In the genomic region with DNA sequence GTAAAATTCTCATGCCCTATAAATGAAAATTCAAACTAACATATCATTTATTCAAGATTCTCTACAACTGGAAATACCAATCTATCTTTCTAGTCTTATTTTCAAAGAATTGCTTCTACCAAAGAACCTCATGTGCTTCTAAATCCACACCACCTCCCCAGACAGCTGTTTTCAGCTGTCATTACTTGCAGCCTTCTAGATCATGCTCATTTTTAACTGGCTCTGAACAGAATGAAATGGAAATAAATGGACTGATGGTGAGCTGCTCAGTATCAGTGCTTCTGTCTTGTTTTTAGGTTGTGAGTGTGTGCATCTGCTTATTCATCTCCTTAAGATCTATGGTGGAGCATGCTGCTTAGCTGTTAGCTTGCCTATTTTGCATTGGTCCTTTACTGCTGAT, we compare ENCODE assay signal across 25 cellular contexts. TPM values are rescaled to one million over a fixed set of nuclear protein-coding genes. Genes with fewer than 3 reads are reported as not detected.
DNase-seq lines count a peak whose midpoint lies in the region; ATAC-seq, FAIRE-seq and TF ChIP-seq lines count a peak whose summit lies in the region.
"Had no signal": no experiment of that assay in that cellular context is flagged by ENCODE, and none has a peak within 500 bp of the region (broad histone marks: within the 10 kb centered on the region; RNA-seq: fewer than 3 reads in every experiment).

No MANE protein-coding gene starts in this region.

- no peaks in the 10 kb centered on the region for H3K27me3 Mint-ChIP-seq in MCF 10A (ENCODE audit: insufficient read depth, unreplicated experiment)
- H3K27me3 Mint-ChIP-seq in CD4-positive, alpha-beta T cell = no peaks in the 10 kb centered on the region
- H3K27me3 Mint-ChIP-seq: CD4-positive, CD25-positive, alpha-beta regulatory T cell had no signal

- SMC1A ChIA-PET in GM12878 (lab: Charles Lee; ENCODE audit: uncharacterized antibody, unreplicated experiment) = interaction anchor here (0.7 to 1.3 kb wide), 4 partner anchors 9 to 39 kb away, joined by 3 to 4 read pairs (median 3); no protein-coding TSS in a partner anchor

- H3K4me3 Mint-ChIP-seq in MCF 10A (ENCODE audit: unreplicated experiment) = no peak overlapping the region
- no peak overlapping the region for H3K4me3 Mint-ChIP-seq in CD4-positive, alpha-beta T cell

- H3K27ac Mint-ChIP-seq in MCF 10A (ENCODE audit: low read depth, unreplicated experiment) = no peak overlapping the region
- peak overlapping the region; percentile 32 for H3K27ac Mint-ChIP-seq in CD4-positive, alpha-beta T cell

- no peak overlapping the region for H3K4me2 ChIP-seq in HCT116 (ENCODE audit: low read length)
- H3K4me2 ChIP-seq in GM12878 (ENCODE audit: control insufficient read depth, insufficient read depth) = no peak overlapping the region
- H3K4me2 ChIP-seq: BLaER1 had no signal

- RAD21 ChIA-PET in HCT116 (lab: Charles Lee; ENCODE audit: low non-redundant PET in 1 of 2, low total read pairs in 2 of 2, uncharacterized antibody in 2 of 2, unreplicated experiment in 2 of 2) = no interaction called here
- RAD21 ChIA-PET in GM12878 (lab: Charles Lee; ENCODE audit: unreplicated experiment) = no interaction called here

- H3K4me1 Mint-ChIP-seq in MCF 10A (ENCODE audit: insufficient read depth, unreplicated experiment) = no peaks in the 10 kb centered on the region
- H3K4me1 Mint-ChIP-seq in CD4-positive, alpha-beta T cell (ENCODE audit: low read depth) = peaks cover 38% of the 10 kb centered on the region

- no peaks in the 10 kb centered on the region for H3K27me3 ChIP-seq in breast epithelium
- no peaks in the 10 kb centered on the region for H3K27me3 ChIP-seq in CD4-positive, alpha-beta T cell (ENCODE audit: control insufficient read depth, insufficient read depth, low read length)
- H3K27me3 ChIP-seq in HCT116 (ENCODE audit: insufficient read depth, low read length) = no peaks in the 10 kb centered on the region
- no peaks in the 10 kb centered on the region for H3K27me3 ChIP-seq in GM12878 (replicated peaks in 1 of 2; ENCODE audit: control insufficient read depth in 2 of 2, insufficient read depth in 2 of 2, low read length in 1 of 2)
- H3K27me3 ChIP-seq: BLaER1, SJSA1 had no signal

- H3K9ac ChIP-seq in HCT116 (ENCODE audit: low read length) (no peak overlapping the region), GM12878 (ENCODE audit: control insufficient read depth, insufficient read depth, low read length) (no peak overlapping the region)
- H3K9ac ChIP-seq: BLaER1 had no signal

- no peak overlapping the region for H3K4me3 ChIP-seq in breast epithelium
- no peak overlapping the region for H3K4me3 ChIP-seq in HCT116 (replicated peaks in 1 of 2; ENCODE audit: low read depth in 1 of 2, low read length in 2 of 2)
- no peak overlapping the region for H3K4me3 ChIP-seq in GM12878
- H3K4me3 ChIP-seq: BLaER1, HAP-1, SJSA1 had no signal

- H3K27ac ChIP-seq in breast epithelium (no peak overlapping the region), HCT116 (ENCODE audit: low read depth, low read length) (no peak overlapping the region), GM12878 (ENCODE audit: control insufficient read depth, insufficient read depth) (no peak overlapping the region)
- no peak overlapping the region for H3K27ac ChIP-seq in CD4-positive, alpha-beta T cell (ENCODE audit: low read depth, low read length)
- H3K27ac ChIP-seq: BLaER1, SJSA1 had no signal

- DNase-seq in MCF 10A (ENCODE audit: unreplicated experiment) = no peak
- DNase-seq in breast epithelium (ENCODE audit: low spot score in 2 of 2) = no peak
- no peak for DNase-seq in CD4-positive, alpha-beta T cell
- DNase-seq in HCT116 (ENCODE audit: low read depth, low spot score) = no peak
- DNase-seq in GM12878 (ENCODE audit: low read depth, low spot score) = no peak
- DNase-seq in NCI-H2081 treated with DMSO at 0.1 percent for 48 hours (lab: John Stamatoyannopoulos, UW) = no peak
- DNase-seq: CD4-positive, CD25-positive, alpha-beta regulatory T cell; COR-L47; GOT3; Karpas-422; MV-4-11; NCI-H1105; NCI-H146; NCI-H1930; NCI-H446; NCI-H524 treated with DMSO at 0.1 percent for 48 hours; NCI-H774; PC-3; Right ventricle myocardium superior had no signal

- no peak for TF ChIP-seq EP300 in GM12878 (IDR thresholded peaks at IDR 0.05; ENCODE audit: borderline replicate concordance in 1 of 2, control insufficient read depth in 1 of 2, low read depth in 2 of 2, low read length in 2 of 2)

- H3K4me1 ChIP-seq in breast epithelium = no peaks in the 10 kb centered on the region
- H3K4me1 ChIP-seq in HCT116 (ENCODE audit: control insufficient read depth in 1 of 2, insufficient read depth in 2 of 2, low read length in 2 of 2) = no peaks in the 10 kb centered on the region
- peaks cover 11% of the 10 kb centered on the region for H3K4me1 ChIP-seq in GM12878 (ENCODE audit: control insufficient read depth, insufficient read depth, low read length)
- H3K4me1 ChIP-seq: BLaER1, HAP-1, SJSA1 had no signal

- no peak for FAIRE-seq in GM12878 (lab: Jason Lieb, UNC)
- FAIRE-seq: G401.6 had no signal

- no peak for TF ChIP-seq CTCF in MCF 10A (IDR thresholded peaks at IDR 0.05; ENCODE audit: unreplicated experiment)
- no peak for TF ChIP-seq CTCF in breast epithelium (IDR thresholded peaks at IDR 0.05)
- TF ChIP-seq CTCF in CD4-positive, alpha-beta T cell (IDR thresholded peaks at IDR 0.05) = no peak
- TF ChIP-seq CTCF in HCT116 (IDR thresholded peaks at IDR 0.05 in 2 of 3, conservative IDR thresholded peaks at IDR 0.05 in 1 of 3; ENCODE audit: borderline replicate concordance in 1 of 3, insufficient read depth in 1 of 3, low read depth in 2 of 3, low read length in 2 of 3) = no peak
- TF ChIP-seq CTCF in GM12878 (IDR thresholded peaks at IDR 0.05 in 2 of 3, conservative IDR thresholded peaks at IDR 0.05 in 1 of 3; ENCODE audit: control insufficient read depth in 2 of 3, extremely low read depth in 1 of 3, insufficient read depth in 1 of 3, low read depth in 3 of 3, low read length in 3 of 3) = no peak

- TF ChIP-seq RAD21 in HCT116 (IDR thresholded peaks at IDR 0.05; ENCODE audit: low read depth) (no peak), GM12878 (IDR thresholded peaks at IDR 0.05; ENCODE audit: insufficient read depth, low read depth, low read length) (no peak)

- H3K79me2 ChIP-seq in HCT116 (ENCODE audit: insufficient read depth, low read length) (no peaks in the 10 kb centered on the region), GM12878 (ENCODE audit: control insufficient read depth, insufficient read depth, low read length) (no peaks in the 10 kb centered on the region)

- TF ChIP-seq POLR2A in breast epithelium (IDR thresholded peaks at IDR 0.05) (no peak), HCT116 (IDR thresholded peaks at IDR 0.05; ENCODE audit: borderline replicate concordance, extremely low read depth, insufficient read depth, insufficient read length) (no peak), GM12878 (IDR thresholded peaks at IDR 0.05; ENCODE audit: low read depth, low read length) (no peak)

- ATAC-seq in CD4-positive, alpha-beta T cell (ENCODE audit: poor library complexity) = no peak
- ATAC-seq in HCT116 = no peak
- no peak for ATAC-seq in GM12878
- no peak for ATAC-seq in HG02973 (IDR thresholded peaks at IDR 0.05; ENCODE audit: unreplicated experiment)
- ATAC-seq in HG03520 (IDR thresholded peaks at IDR 0.05; ENCODE audit: unreplicated experiment) = no peak
- ATAC-seq: PC-3 had no signal

- intact Hi-C loops in MCF 10A (cut with micrococcal nuclease) (no loop called here), breast epithelium (cut with DNase I; ENCODE audit: low total_unique reads) (no loop called here), HCT116 (cut with micrococcal nuclease) (no loop called here), GM12878 (cut with micrococcal nuclease; ENCODE audit: unreplicated experiment) (no loop called here)
- intact Hi-C loops in CD4-positive, alpha-beta T cell (cut with DNase I, micrococcal nuclease) = loop anchor here in 1 of 2 experiments (10.0 kb wide), 1 partner anchor 865 kb away; no protein-coding TSS in a partner anchor

- H3K9me3 Mint-ChIP-seq in MCF 10A (ENCODE audit: unreplicated experiment) = no peaks in the 10 kb centered on the region
- H3K9me3 Mint-ChIP-seq in CD4-positive, alpha-beta T cell = no peaks in the 10 kb centered on the region

- H3K9me2 ChIP-seq in HCT116 (ENCODE audit: insufficient read depth) = no peaks in the 10 kb centered on the region

- H2AFZ ChIP-seq in HCT116 (ENCODE audit: low read depth, low read length, poor library complexity, severe bottlenecking) (no peak overlapping the region), GM12878 (ENCODE audit: control insufficient read depth, low read depth, low read length) (no peak overlapping the region)

- H3K36me3 ChIP-seq in breast epithelium (peaks cover 16% of the 10 kb centered on the region), HCT116 (ENCODE audit: control insufficient read depth in 1 of 2, insufficient read depth in 2 of 2, low read length in 2 of 2) (peaks cover 18% of the 10 kb centered on the region in 2 experiments; a peak in 3 of 4 replicates), GM12878 (ENCODE audit: control insufficient read depth in 2 of 2, insufficient read depth in 2 of 2, low read length in 1 of 2) (peaks cover 5 to 32% of the 10 kb centered on the region in 2 experiments)

- no peaks in the 10 kb centered on the region for H3K9me3 ChIP-seq in breast epithelium
- no peaks in the 10 kb centered on the region for H3K9me3 ChIP-seq in CD4-positive, alpha-beta T cell (ENCODE audit: control insufficient read depth, low read length)
- no peaks in the 10 kb centered on the region for H3K9me3 ChIP-seq in HCT116 (ENCODE audit: control insufficient read depth in 1 of 2, insufficient read depth in 1 of 2, low read depth in 1 of 2, low read length in 2 of 2)
- no peaks in the 10 kb centered on the region for H3K9me3 ChIP-seq in GM12878 (replicated peaks; ENCODE audit: control insufficient read depth, insufficient read depth, low read length)
- H3K9me3 ChIP-seq: HAP-1, SJSA1 had no signal

- CTCF ChIA-PET in MCF 10A (lab: Yijun Ruan, JAX) = interaction anchor here (0.5 to 0.8 kb wide), 2 partner anchors 30 to 260 kb away, joined by 4 read pairs; no protein-coding TSS in a partner anchor
- CTCF ChIA-PET in CD4-positive, alpha-beta T cell (lab: Charles Lee) = interaction anchor here (1.2 kb wide), 1 partner anchor 29 kb away, joined by 3 read pairs; a partner anchor contains a TSS
- CTCF ChIA-PET in HCT116 (lab: Charles Lee) = no interaction called here
- CTCF ChIA-PET in GM12878 (lab: Yijun Ruan, JAX) = interaction anchor here (1.4 to 2.1 kb wide), 3 partner anchors 9 to 174 kb away, joined by 3 to 9 read pairs (median 4); no protein-coding TSS in a partner anchor

- in situ Hi-C loops in GM12878 (cut with MboI) = no loop called here

- H3K36me3 Mint-ChIP-seq in MCF 10A (ENCODE audit: insufficient read depth, unreplicated experiment) = peaks cover 98% of the 10 kb centered on the region
- peaks cover 93% of the 10 kb centered on the region for H3K36me3 Mint-ChIP-seq in CD4-positive, alpha-beta T cell (ENCODE audit: low read depth)

- BruUV-seq in MCF 10A (replicated peaks; lab: Mats Ljungman, UMichigan) = TSS peak; percentile 19
- BruUV-seq in HCT116 (replicated peaks; lab: Mats Ljungman, UMichigan) = TSS peak; percentile 19
- BruUV-seq in GM12878 (replicated peaks; lab: Mats Ljungman, UMichigan) = TSS peak; percentile 57

- POLR2A ChIA-PET in MCF 10A (lab: Yijun Ruan, JAX) (interaction anchor here (1.3 to 1.5 kb wide), 2 partner anchors 19 to 29 kb away, joined by 3 to 4 read pairs; no protein-coding TSS in a partner anchor), HCT116 (lab: Charles Lee) (no interaction called here), GM12878 (lab: Charles Lee) (no interaction called here)
- POLR2A ChIA-PET in CD4-positive, alpha-beta T cell (lab: Charles Lee) = no interaction called here

- H4K20me1 ChIP-seq in HCT116 (ENCODE audit: insufficient read depth) (0 out of 2 replicates have a peak, but pooled peaks cover 4% of the 10 kb centered on the region), GM12878 (ENCODE audit: control insufficient read depth, insufficient read depth) (no peaks in the 10 kb centered on the region)
- H4K20me1 ChIP-seq: BLaER1 had no signal

RNA-seq across cellular contexts. Expression of a gene that starts 29.4 kb away (rescaled TPM):
- total RNA-seq in MCF 10A (2022) (62.4 and 66.9 TPM in 2 replicates), breast epithelium (100 to 1,000 TPM in 1 of 3 donors, 10 to 100 TPM in 2; 95.4 to 106 (median 95.4) TPM), HCT116 (2021; ENCODE audit: unreplicated experiment) (31.3 TPM), GM12878 (2014; rRNA removed) (18.9 and 19.9 TPM in 2 replicates), GM12878 (2014; rRNA removed; fragmentation: Illumina TruSeq; extraction: Trizol) (30.2 and 34.0 TPM in 2 replicates), GM12878 (2021) (24.7 and 26.7 TPM in 2 replicates)
- total RNA-seq in CD4-positive, alpha-beta T cell = 10 to 100 TPM; 49.8 to 50.2 TPM
- polyA plus RNA-seq in HCT116 (2012) = 11.4 and 15.5 TPM in 2 replicates
- total RNA-seq in GM12878 (2013; cell fraction: nucleolus; rRNA removed) = 54.1 and 61.2 TPM in 2 replicates
- 15.8 TPM for polyA plus RNA-seq in GM12878 (2011; ENCODE audit: low read depth)
- polyA plus RNA-seq in GM12878 (2011; rRNA removed) (18.8 and 25.7 TPM in 2 replicates), GM12878 (2014; fragmentation: Illumina TruSeq; extraction: Trizol) (26.3 and 27.1 TPM in 2 replicates), GM12878 (2014; fragmentation: Nextera tagmentation; extraction: Ambion mirVana) (1 to 10 TPM; 7.4 to 9.6 TPM), GM12878 (2014; rRNA removed) (13.2 and 15.9 TPM in 2 replicates), GM12878 (2016; fragmentation: Nextera tagmentation; extraction: Ambion mirVana) (10 to 100 TPM; 33.3 to 34.5 TPM)
- polyA plus RNA-seq in GM12878 (2011; cell fraction: cytosol; rRNA removed) = 10.1 and 11.1 TPM in 2 replicates
- 28.7 and 31.5 TPM in 2 replicates for polyA plus RNA-seq in GM12878 (2011; cell fraction: nucleus; rRNA removed)
- polyA plus RNA-seq in GM12878 (2012) = 20.3 and 23.3 TPM in 2 replicates
- polyA minus RNA-seq in GM12878 (2011; rRNA and poly(A)+ RNA removed) = 12.8 and 14.0 TPM in 2 replicates
- polyA minus RNA-seq in GM12878 (2011; cell fraction: cytosol; rRNA and poly(A)+ RNA removed) = 8.7 and 15.7 TPM in 2 replicates
- 12.1 and 13.5 TPM in 2 replicates for polyA minus RNA-seq in GM12878 (2011; cell fraction: nucleus; rRNA and poly(A)+ RNA removed)

RNA-seq across cellular contexts. Expression of a gene that starts 59.5 kb away (rescaled TPM):
- 1.6 and 2.5 TPM in 2 replicates for total RNA-seq in MCF 10A (2022)
- 100 to 1,000 TPM in 1 of 3 donors, 10 to 100 TPM in 2; 37.8 to 144 (median 42.6) TPM for total RNA-seq in breast epithelium
- 100 to 1,000 TPM; 204 to 206 TPM for total RNA-seq in CD4-positive, alpha-beta T cell
- total RNA-seq in HCT116 (2021; ENCODE audit: unreplicated experiment) = 1.6 TPM
- 0.19 and 0.47 TPM in 2 replicates for polyA plus RNA-seq in HCT116 (2012)
- 212 and 226 TPM in 2 replicates for total RNA-seq in GM12878 (2013; cell fraction: nucleolus; rRNA removed)
- 240 and 260 TPM in 2 replicates for total RNA-seq in GM12878 (2014; rRNA removed)
- 212 and 221 TPM in 2 replicates for total RNA-seq in GM12878 (2014; rRNA removed; fragmentation: Illumina TruSeq; extraction: Trizol)
- total RNA-seq in GM12878 (2021) = 232 and 237 TPM in 2 replicates
- 140 TPM for polyA plus RNA-seq in GM12878 (2011; ENCODE audit: low read depth)
- 168 and 195 TPM in 2 replicates for polyA plus RNA-seq in GM12878 (2011; rRNA removed)
- 161 and 180 TPM in 2 replicates for polyA plus RNA-seq in GM12878 (2011; cell fraction: cytosol; rRNA removed)
- polyA plus RNA-seq in GM12878 (2011; cell fraction: nucleus; rRNA removed) = 255 and 288 TPM in 2 replicates
- polyA plus RNA-seq in GM12878 (2012) = 166 and 209 TPM in 2 replicates
- 344 and 401 TPM in 2 replicates for polyA plus RNA-seq in GM12878 (2014; fragmentation: Illumina TruSeq; extraction: Trizol)
- polyA plus RNA-seq in GM12878 (2014; fragmentation: Nextera tagmentation; extraction: Ambion mirVana) = 10 to 100 TPM; 51.6 to 76.2 TPM
- polyA plus RNA-seq in GM12878 (2014; rRNA removed) = 225 and 226 TPM in 2 replicates
- 100 to 1,000 TPM; 271 to 303 TPM for polyA plus RNA-seq in GM12878 (2016; fragmentation: Nextera tagmentation; extraction: Ambion mirVana)
- polyA minus RNA-seq in GM12878 (2011; rRNA and poly(A)+ RNA removed) = 156 and 160 TPM in 2 replicates
- 46.1 and 55.5 TPM in 2 replicates for polyA minus RNA-seq in GM12878 (2011; cell fraction: cytosol; rRNA and poly(A)+ RNA removed)
- 64.2 and 97.4 TPM in 2 replicates for polyA minus RNA-seq in GM12878 (2011; cell fraction: nucleus; rRNA and poly(A)+ RNA removed)
- total RNA-seq: SJSA1 had no signal

Comparison
In these comparisons a context has a peak if more than half of its experiments do, and no peak if none do; other contexts are left out.
1. RNA of a gene that starts 59.5 kb away (total RNA-seq): 212 to 260 TPM in GM12878, 204 to 206 TPM in CD4-positive, alpha-beta T cell and 37.8 to 144 TPM in breast epithelium; 1.6 TPM in HCT116 (single experiment) and 1.6 to 2.5 TPM in MCF 10A; every median in the first group is over 10 times any median in the second.